17 cellular contexts compared by ENCODE assay signal in genomic region chr21:32332463-32332951, GRCh38. TPM values are rescaled to one million over a fixed set of nuclear protein-coding genes. Genes with fewer than 3 reads are reported as not detected.
DNase-seq lines count a peak whose midpoint lies in the region; ATAC-seq, FAIRE-seq and TF ChIP-seq lines count a peak whose summit lies in the region.
"Had no signal": no experiment of that assay in that cellular context is flagged by ENCODE, and none has a peak within 500 bp of the region (broad histone marks: within the 10 kb centered on the region; RNA-seq: fewer than 3 reads in every experiment).

No MANE protein-coding gene starts in this region.

- DNase-seq in GM19239 (ENCODE audit: insufficient read length, low spot score) (no peak), kidney (no peak), SHP77 treated with DMSO at 0.1 percent for 48 hours (lab: John Stamatoyannopoulos, UW) (no peak), esophagus squamous epithelium (lab: John Stamatoyannopoulos, UW) (no peak), upper lobe of right lung (no peak)
- DNase-seq: Caco-2, MM.1S, NCI-H1105, NCI-H1694 treated with DMSO at 0.1 percent for 48 hours, Right ventricle myocardium superior had no signal

- no peak for TF ChIP-seq POLR2A in esophagus squamous epithelium (IDR thresholded peaks at IDR 0.05)

- 86 to 95% methylated on average over 1 of the region's 1 CpG for WGBS in esophagus squamous epithelium, 2 donors

- H3K9me3 ChIP-seq in kidney (ENCODE audit: control insufficient read depth in 1 of 2, low read length in 2 of 2) (no peaks in the 10 kb centered on the region), esophagus squamous epithelium (no peaks in the 10 kb centered on the region), upper lobe of right lung (no peaks in the 10 kb centered on the region)
- H3K9me3 ChIP-seq: Caco-2 had no signal

- H3K27ac ChIP-seq in kidney (ENCODE audit: low read depth in 2 of 2, low read length in 2 of 2): no peak overlapping the region
- no peak overlapping the region for H3K27ac ChIP-seq in esophagus squamous epithelium
- no peak overlapping the region for H3K27ac ChIP-seq in upper lobe of right lung
- H3K27ac ChIP-seq: C4-2B had no signal

- peak; percentile 90 for FAIRE-seq in A204.1 (lab: Jason Lieb, UNC)
- peak; percentile 45 for FAIRE-seq in GM19239 (lab: Jason Lieb, UNC)
- peak; percentile 98 for FAIRE-seq in colon (lab: Jason Lieb, UNC)
- FAIRE-seq in kidney (lab: Jason Lieb, UNC): peak; percentile 97

- H3K27me3 ChIP-seq in esophagus squamous epithelium (no peaks in the 10 kb centered on the region), upper lobe of right lung (no peaks in the 10 kb centered on the region)

- H3K9ac ChIP-seq in kidney (ENCODE audit: low read length in 2 of 2): no peak overlapping the region

- TF ChIP-seq CTCF in kidney (IDR thresholded peaks at IDR 0.05; ENCODE audit: borderline replicate concordance, extremely low read depth, insufficient read depth) (no peak), esophagus squamous epithelium (IDR thresholded peaks at IDR 0.05) (no peak), upper lobe of right lung (IDR thresholded peaks at IDR 0.05) (no peak)

- H3K4me3 ChIP-seq in kidney (ENCODE audit: low read length in 2 of 2) (no peak overlapping the region), esophagus squamous epithelium (no peak overlapping the region), upper lobe of right lung (no peak overlapping the region)

- no peaks in the 10 kb centered on the region for H3K4me1 ChIP-seq in kidney (ENCODE audit: control insufficient read depth in 1 of 2, insufficient read depth in 1 of 2, low read depth in 1 of 2, low read length in 2 of 2)
- H3K4me1 ChIP-seq in esophagus squamous epithelium: peaks cover 0 to 23% (median 13%) of the 10 kb centered on the region in 3 donors
- H3K4me1 ChIP-seq in upper lobe of right lung: peaks cover 6% of the 10 kb centered on the region
- H3K4me1 ChIP-seq: Caco-2 had no signal

- ATAC-seq in esophagus mucosa (no peak), upper lobe of right lung (no peak)
- ATAC-seq: Panc1 had no signal

- intact Hi-C loops in kidney (cut with DNase I) (no loop called here), esophagus squamous epithelium (cut with DNase I) (no loop called here), upper lobe of right lung (cut with DNase I) (no loop called here)

- H3K36me3 ChIP-seq in kidney (ENCODE audit: control insufficient read depth in 1 of 2, insufficient read depth in 2 of 2, low read length in 2 of 2): peaks cover 12 to 35% of the 10 kb centered on the region in 2 donors
- H3K36me3 ChIP-seq in esophagus squamous epithelium: peaks cover 16 to 98% (median 31%) of the 10 kb centered on the region in 3 donors
- peaks cover 65% of the 10 kb centered on the region for H3K36me3 ChIP-seq in upper lobe of right lung

RNA-seq across cellular contexts. Expression of gene MRAP, which starts 33.9 kb away (rescaled TPM):
- total RNA-seq in kidney: not detected
- polyA plus RNA-seq in kidney (ENCODE audit: insufficient read depth, low read depth, low replicate concordance): not detected
- total RNA-seq in esophagus mucosa: not detected
- under 1 TPM in 1 of 4 donors, not detected in 3; 0.29 TPM for total RNA-seq in esophagus squamous epithelium
- total RNA-seq in upper lobe of right lung: 0.46 TPM
- total RNA-seq: A172, Caco-2, H4 had no signal

RNA-seq across cellular contexts. Expression of gene MIS18A, which starts 53.7 kb away (rescaled TPM):
- 7.0 TPM for total RNA-seq in kidney
- 6.2 TPM for polyA plus RNA-seq in kidney (ENCODE audit: insufficient read depth, low read depth, low replicate concordance)
- 10.1 TPM for total RNA-seq in esophagus mucosa
- 10 to 100 TPM in 2 of 4 donors, 1 to 10 TPM in 2; 4.3 to 13.7 (median 8.9) TPM for total RNA-seq in esophagus squamous epithelium
- 4.0 TPM for total RNA-seq in upper lobe of right lung
